In genomic region chr9:34254141-34254913, GRCh38 we compare ENCODE assay signal across 10 cellular contexts.
DNase-seq lines count a peak whose midpoint lies in the region; ATAC-seq and TF ChIP-seq lines count a peak whose summit lies in the region.
"Had no signal": no experiment of that assay in that cellular context is flagged by ENCODE, and none has a peak within 500 bp of the region (broad histone marks: within the 10 kb centered on the region; RNA-seq: fewer than 3 reads in every experiment).

No MANE protein-coding gene starts in this region.

- H3K27me3 Mint-ChIP-seq in activated naive CD8-positive, alpha-beta T cell treated with anti-CD3 and anti-CD28 coated beads for 36 hours, result no peaks in the 10 kb centered on the region
- H3K27me3 Mint-ChIP-seq in activated naive CD8-positive, alpha-beta T cell treated with anti-CD3 and anti-CD28 coated beads, Interleukin-2, amount 50 U/mL, for 24 hours, result no peaks in the 10 kb centered on the region
- H3K27me3 Mint-ChIP-seq: central memory CD8-positive, alpha-beta T cell had no signal

- TF ChIP-seq CTCF in breast epithelium (IDR thresholded peaks at IDR 0.05), result no peak
- no peak for TF ChIP-seq CTCF in vagina (IDR thresholded peaks at IDR 0.05)

- H3K4me3 ChIP-seq in breast epithelium (no peak overlapping the region), vagina (no peak overlapping the region)

- H3K27ac Mint-ChIP-seq in activated naive CD8-positive, alpha-beta T cell treated with anti-CD3 and anti-CD28 coated beads for 36 hours, result peak overlapping the region; percentile 23
- H3K27ac Mint-ChIP-seq in activated naive CD8-positive, alpha-beta T cell treated with anti-CD3 and anti-CD28 coated beads, Interleukin-2, amount 50 U/mL, for 24 hours, result no peak overlapping the region

- peaks cover 19% of the 10 kb centered on the region for H3K4me1 Mint-ChIP-seq in activated naive CD8-positive, alpha-beta T cell treated with anti-CD3 and anti-CD28 coated beads for 36 hours
- H3K4me1 Mint-ChIP-seq in activated naive CD8-positive, alpha-beta T cell treated with anti-CD3 and anti-CD28 coated beads, Interleukin-2, amount 50 U/mL, for 24 hours, result peaks cover 18% of the 10 kb centered on the region
- H3K4me1 Mint-ChIP-seq: CD14-positive monocyte; central memory CD8-positive, alpha-beta T cell had no signal

- H3K27ac ChIP-seq in breast epithelium (peak overlapping the region; percentile 80 to 90), vagina (peak overlapping the region; percentile 71)

- no peaks in the 10 kb centered on the region for H3K9me3 ChIP-seq in breast epithelium
- no peaks in the 10 kb centered on the region for H3K9me3 ChIP-seq in vagina

- H3K36me3 ChIP-seq in breast epithelium, result no peaks in the 10 kb centered on the region
- peaks cover 0 to 29% of the 10 kb centered on the region in 2 donors for H3K36me3 ChIP-seq in vagina

- H3K27me3 ChIP-seq in breast epithelium (no peaks in the 10 kb centered on the region), vagina (no peaks in the 10 kb centered on the region)

- H3K36me3 Mint-ChIP-seq in activated naive CD8-positive, alpha-beta T cell treated with anti-CD3 and anti-CD28 coated beads for 36 hours, result peaks cover 24% of the 10 kb centered on the region
- H3K36me3 Mint-ChIP-seq in activated naive CD8-positive, alpha-beta T cell treated with anti-CD3 and anti-CD28 coated beads, Interleukin-2, amount 50 U/mL, for 24 hours (ENCODE audit: low read depth), result peaks cover 36% of the 10 kb centered on the region

- no peaks in the 10 kb centered on the region for H3K9me3 Mint-ChIP-seq in activated naive CD8-positive, alpha-beta T cell treated with anti-CD3 and anti-CD28 coated beads for 36 hours
- H3K9me3 Mint-ChIP-seq in activated naive CD8-positive, alpha-beta T cell treated with anti-CD3 and anti-CD28 coated beads, Interleukin-2, amount 50 U/mL, for 24 hours, result no peaks in the 10 kb centered on the region
- H3K9me3 Mint-ChIP-seq: CD14-positive monocyte; central memory CD8-positive, alpha-beta T cell had no signal

- no peak for TF ChIP-seq POLR2A in breast epithelium (IDR thresholded peaks at IDR 0.05)
- no peak for TF ChIP-seq POLR2A in vagina (IDR thresholded peaks at IDR 0.05)

- ATAC-seq in activated naive CD8-positive, alpha-beta T cell treated with anti-CD3 and anti-CD28 coated beads, Interleukin-2, amount 50 U/mL, for 24 hours, result no peak
- peak; percentile 2 for ATAC-seq in left colon
- no peak for ATAC-seq in HG03571 (IDR thresholded peaks at IDR 0.05; ENCODE audit: unreplicated experiment)

- H3K4me3 Mint-ChIP-seq in activated naive CD8-positive, alpha-beta T cell treated with anti-CD3 and anti-CD28 coated beads for 36 hours, result no peak overlapping the region
- no peak overlapping the region for H3K4me3 Mint-ChIP-seq in activated naive CD8-positive, alpha-beta T cell treated with anti-CD3 and anti-CD28 coated beads, Interleukin-2, amount 50 U/mL, for 24 hours
- H3K4me3 Mint-ChIP-seq: CD14-positive monocyte; central memory CD8-positive, alpha-beta T cell had no signal

- H3K4me1 ChIP-seq in breast epithelium, result peaks cover 14 to 17% of the 10 kb centered on the region in 2 donors
- peaks cover 36% of the 10 kb centered on the region for H3K4me1 ChIP-seq in vagina

- DNase-seq in activated naive CD8-positive, alpha-beta T cell treated with anti-CD3 and anti-CD28 coated beads for 36 hours, result no peak
- no peak for DNase-seq in activated naive CD8-positive, alpha-beta T cell treated with anti-CD3 and anti-CD28 coated beads, Interleukin-2, amount 50 U/mL, for 24 hours
- no peak for DNase-seq in breast epithelium (ENCODE audit: low spot score in 2 of 2)
- DNase-seq in left colon, result no peak
- no peak for DNase-seq in vagina (ENCODE audit: extremely low spot score in 2 of 2)
- DNase-seq in NCI-H526 treated with DMSO at 0.1 percent for 48 hours (lab: John Stamatoyannopoulos, UW), result no peak
- DNase-seq in NCI-H510A (lab: John Stamatoyannopoulos, UW), result no peak

- intact Hi-C loops in breast epithelium (cut with DNase I; ENCODE audit: low total_unique reads), result loop anchor here (10.0 kb wide), 1 partner anchor 130 kb away; the partner anchor contains the start of gene DCAF12
- intact Hi-C loops in left colon (cut with DNase I, micrococcal nuclease), result no loop called here
- intact Hi-C loops in vagina (cut with DNase I), result loop anchor here (10.0 kb wide), 2 partner anchors 80 to 130 kb away; partner anchors contain the start of genes DCAF12 and UBAP1

Comparison
In these comparisons a context has a peak if more than half of its experiments do, and no peak if none do; other contexts are left out.
1. intact Hi-C loops: an anchor here in breast epithelium (10.0 kb wide) and vagina (10.0 kb wide); none called in left colon.